In genomic region chr5:146851133-146851532, GRCh38 we compare ENCODE assay signal across 20 cellular contexts. TPM values are rescaled to one million over a fixed set of nuclear protein-coding genes. Genes with fewer than 3 reads are reported as not detected.
A peak's percentile ranks its signal among the peaks of the same experiment; 100 is the strongest.
DNase-seq lines count a peak whose midpoint lies in the region; ATAC-seq, FAIRE-seq and TF ChIP-seq lines count a peak whose summit lies in the region.
"Had no signal": no experiment of that assay in that cellular context is flagged by ENCODE, and none has a peak within 500 bp of the region (broad histone marks: within the 10 kb centered on the region; RNA-seq: fewer than 3 reads in every experiment).

No MANE protein-coding gene starts in this region.

- no peaks in the 10 kb centered on the region for H3K9me3 Mint-ChIP-seq in activated CD4-positive, alpha-beta T cell treated with anti-CD3 and anti-CD28 coated beads, Interleukin-2, amount 10 ng/mL, durations not matched to agents 24 days and 14 days
- H3K9me3 Mint-ChIP-seq: H9 had no signal

- POLR2A ChIA-PET in A549 (lab: Yijun Ruan, JAX), result no interaction called here

- H3K4me3 Mint-ChIP-seq in activated CD4-positive, alpha-beta T cell treated with anti-CD3 and anti-CD28 coated beads, Interleukin-2, amount 10 ng/mL, durations not matched to agents 24 days and 14 days, result no peak overlapping the region
- H3K4me3 Mint-ChIP-seq: CD4-positive, CD25-positive, alpha-beta regulatory T cell; H9 had no signal

- no peak overlapping the region for H3K27ac ChIP-seq in A549
- H3K27ac ChIP-seq in right lobe of liver, result no peak overlapping the region

- no peaks in the 10 kb centered on the region for H3K36me3 ChIP-seq in right lobe of liver
- H3K36me3 ChIP-seq: BE2C had no signal

- DNase-seq in A549 (ENCODE audit: low read depth in 1 of 2, low spot score in 1 of 2) (no peak), LNCaP clone FGC (ENCODE audit: low read depth) (peak; percentile 33), NCI-H774 (lab: John Stamatoyannopoulos, UW) (peak; percentile 19), right lobe of liver (no peak)
- no peak for DNase-seq in activated CD4-positive, alpha-beta T cell treated with anti-CD3 and anti-CD28 coated beads, Interleukin-2, amount 10 ng/mL, durations not matched to agents 24 days and 14 days
- DNase-seq: ACHN; BE2C; C1 segment of cervical spinal cord; Caco-2; CD4-positive, CD25-positive, alpha-beta regulatory T cell; DMS153; DND-41; EL; H9 had no signal

- H3K4me1 Mint-ChIP-seq in activated CD4-positive, alpha-beta T cell treated with anti-CD3 and anti-CD28 coated beads, Interleukin-2, amount 10 ng/mL, durations not matched to agents 24 days and 14 days, result no peaks in the 10 kb centered on the region

- ATAC-seq in A549 (no peak), right lobe of liver (peak; percentile 68 to 80 (median 76)), GM19023 (IDR thresholded peaks at IDR 0.05; ENCODE audit: unreplicated experiment) (no peak), HG03565 (IDR thresholded peaks at IDR 0.05; ENCODE audit: unreplicated experiment) (no peak)
- ATAC-seq: GM12878 had no signal

- H3K9me3 ChIP-seq in A549, result no peaks in the 10 kb centered on the region
- H3K9me3 ChIP-seq in right lobe of liver, result no peaks in the 10 kb centered on the region
- H3K9me3 ChIP-seq: BE2C, Caco-2 had no signal

- H3K36me3 Mint-ChIP-seq in activated CD4-positive, alpha-beta T cell treated with anti-CD3 and anti-CD28 coated beads, Interleukin-2, amount 10 ng/mL, durations not matched to agents 24 days and 14 days (ENCODE audit: low read depth), result no peaks in the 10 kb centered on the region
- H3K36me3 Mint-ChIP-seq: CD4-positive, CD25-positive, alpha-beta regulatory T cell had no signal

- peak; percentile 36 for FAIRE-seq in A549 (lab: Jason Lieb, UNC)
- FAIRE-seq: GM12878, GM19239, H1 had no signal

- H3K27me3 ChIP-seq in right lobe of liver, result no peaks in the 10 kb centered on the region
- H3K27me3 ChIP-seq: BE2C had no signal

- H3K4me3 ChIP-seq in A549 (no peak overlapping the region), LNCaP clone FGC (ENCODE audit: low read depth, low read length) (no peak overlapping the region), right lobe of liver (no peak overlapping the region)
- H3K4me3 ChIP-seq: GM12878 had no signal

- H3K27ac Mint-ChIP-seq in activated CD4-positive, alpha-beta T cell treated with anti-CD3 and anti-CD28 coated beads, Interleukin-2, amount 10 ng/mL, durations not matched to agents 24 days and 14 days, result no peak overlapping the region
- H3K27ac Mint-ChIP-seq: CD4-positive, CD25-positive, alpha-beta regulatory T cell had no signal

- TF ChIP-seq POLR2A in A549 (IDR thresholded peaks at IDR 0.05; ENCODE audit: low read length) (no peak), right lobe of liver (IDR thresholded peaks at IDR 0.05) (no peak)

- TF ChIP-seq CTCF in A549 (IDR thresholded peaks at IDR 0.05) (no peak), LNCaP clone FGC (IDR thresholded peaks at IDR 0.05; ENCODE audit: control insufficient read depth, extremely low read depth, insufficient read depth) (no peak), right lobe of liver (IDR thresholded peaks at IDR 0.05) (no peak)

- no peak overlapping the region for H3K4me2 ChIP-seq in A549

- TF ChIP-seq EP300 in A549 (IDR thresholded peaks at IDR 0.05), result no peak

- peaks cover 2% of the 10 kb centered on the region for H3K27me3 Mint-ChIP-seq in activated CD4-positive, alpha-beta T cell treated with anti-CD3 and anti-CD28 coated beads, Interleukin-2, amount 10 ng/mL, durations not matched to agents 24 days and 14 days

- TF ChIP-seq RAD21 in A549 (conservative IDR thresholded peaks at IDR 0.05 in 1 of 2, IDR thresholded peaks at IDR 0.05 in 1 of 2), result no peak

- intact Hi-C loops in right lobe of liver (cut with DNase I), result no loop called here
- intact Hi-C loops in activated CD4-positive, alpha-beta T cell treated with anti-CD3 and anti-CD28 coated beads, Interleukin-2, amount 10 ng/mL, durations not matched to agents 24 days and 14 days (cut with micrococcal nuclease), result no loop called here

- CTCF ChIA-PET in A549 (lab: Yijun Ruan, JAX), result no interaction called here

- H3K4me1 ChIP-seq in A549 (no peaks in the 10 kb centered on the region), right lobe of liver (peaks cover 0 to 21% (median 8%) of the 10 kb centered on the region in 4 donors)
- H3K4me1 ChIP-seq: BE2C had no signal

TF ChIP-seq in A549, 52 proteins besides CTCF, POLR2A, EP300 and RAD21:
- TF ChIP-seq HMGXB4 (CRISPR knock-in tag; IDR thresholded peaks at IDR 0.05; ENCODE audit: borderline replicate concordance) (no peak), SREBF2 (IDR thresholded peaks at IDR 0.05) (no peak), EHMT2 (IDR thresholded peaks at IDR 0.05; ENCODE audit: low read depth) (no peak), POLR2AphosphoS2 (conservative IDR thresholded peaks at IDR 0.05; ENCODE audit: low read length) (no peak), ZSCAN20 (CRISPR knock-in tag; IDR thresholded peaks at IDR 0.05) (no peak), MYC (IDR thresholded peaks at IDR 0.05; ENCODE audit: borderline replicate concordance, low read length) (no peak), JUNB (IDR thresholded peaks at IDR 0.05) (no peak), RARB (CRISPR knock-in tag; IDR thresholded peaks at IDR 0.05) (no peak)

RNA-seq across cellular contexts. Expression of gene PPP2R2B, which starts 27.4 kb away (rescaled TPM):
- polyA plus RNA-seq in A549 (2011; rRNA removed), result not detected in 2 replicates
- polyA plus RNA-seq in A549 (2012; cell fraction: cytosol; rRNA removed), result not detected in 2 replicates
- not detected in 2 replicates for polyA plus RNA-seq in A549 (2012; cell fraction: nucleus; rRNA removed)
- 0.08 to 0.13 TPM in 2 of 3 replicates, not detected in the other for polyA plus RNA-seq in A549 (2017; fragmentation: RNase III; extraction: RNeasy Plus Mini Kit Qiagen cat#74134 plus additional on column Dnase treatment)
- not detected in 2 replicates for polyA minus RNA-seq in A549 (2011; rRNA and poly(A)+ RNA removed)
- under 1 TPM; 0.15 to 0.77 (median 0.27) TPM for total RNA-seq in right lobe of liver
- 0.12 TPM in 1 of 2 replicates, not detected in the other for total RNA-seq in activated CD4-positive, alpha-beta T cell treated with anti-CD3 and anti-CD28 coated beads, Interleukin-2, amount 10 ng/mL, durations not matched to agents 24 days and 14 days
- total RNA-seq: G401, GM12878 had no signal
- polyA plus RNA-seq: GM12878 had no signal

Comparison
In these comparisons a context has a peak if more than half of its experiments do, and no peak if none do; other contexts are left out.
1. ATAC-seq: peak in right lobe of liver (4 of 4); none in A549 (0 of 2), GM19023 (single experiment) and HG03565 (single experiment).
2. DNase-seq: peak in LNCaP clone FGC (single experiment) and NCI-H774 (single experiment); none in A549 (0 of 2), right lobe of liver (0 of 3) and activated CD4-positive, alpha-beta T cell treated with anti-CD3 and anti-CD28 coated beads, Interleukin-2, amount 10 ng/mL, durations not matched to agents 24 days and 14 days (single experiment).